8 cellular contexts compared by ENCODE assay signal in genomic region chr6:30357678-30358339, GRCh38. TPM values are rescaled to one million over a fixed set of nuclear protein-coding genes. Genes with fewer than 3 reads are reported as not detected.
DNase-seq lines count a peak whose midpoint lies in the region; ATAC-seq and TF ChIP-seq lines count a peak whose summit lies in the region.

No MANE protein-coding gene starts in this region.

- no peak for TF ChIP-seq EP300 in neural cell (conservative IDR thresholded peaks at IDR 0.05; ENCODE audit: poor library complexity, severe bottlenecking)

- H2AFZ ChIP-seq in PC-9 (no peak overlapping the region), neural cell (ENCODE audit: low read depth, low read length) (no peak overlapping the region)

- 4% methylated on average over 34 of the region's 34 CpGs for WGBS in thymus

- peaks cover 46% of the 10 kb centered on the region for H3K27me3 ChIP-seq in PC-9 (ENCODE audit: insufficient read depth, low read depth)
- peaks cover 34% of the 10 kb centered on the region for H3K27me3 ChIP-seq in neural cell (ENCODE audit: insufficient read depth, low read depth, low read length)
- H3K27me3 ChIP-seq in thymus (ENCODE audit: control insufficient read depth, insufficient read depth) = peaks cover 30% of the 10 kb centered on the region

- H3K4me2 ChIP-seq in PC-9 = no peak overlapping the region
- H3K4me2 ChIP-seq in neural cell (ENCODE audit: low read length) = peak overlapping the region; percentile 27

- H3K36me3 ChIP-seq in PC-9 (ENCODE audit: low read depth) (no peaks in the 10 kb centered on the region), neural cell (ENCODE audit: insufficient read depth, low read length) (no peaks in the 10 kb centered on the region), thymus (ENCODE audit: control insufficient read depth, insufficient read depth) (no peaks in the 10 kb centered on the region)

- BruUV-seq in PC-9 (replicated peaks; lab: Mats Ljungman, UMichigan) = no TSS peak

- POLR2A ChIA-PET in PC-9 (lab: Charles Lee; ENCODE audit: unreplicated experiment) = interaction anchor here (0.6 to 0.7 kb wide), 2 partner anchors 60 to 724 kb away, joined by 3 to 4 read pairs; no protein-coding TSS in a partner anchor

- H3K9me3 ChIP-seq in PC-9 (ENCODE audit: insufficient read depth, low read depth) = no peaks in the 10 kb centered on the region
- no peaks in the 10 kb centered on the region for H3K9me3 ChIP-seq in neural cell (ENCODE audit: low read length)
- H3K9me3 ChIP-seq in thymus (ENCODE audit: control insufficient read depth) = peaks cover 2% of the 10 kb centered on the region

- H4K20me1 ChIP-seq in PC-9 (ENCODE audit: insufficient read depth) (no peaks in the 10 kb centered on the region), neural cell (ENCODE audit: insufficient read depth) (no peaks in the 10 kb centered on the region)

- H3K9ac ChIP-seq in neural cell (ENCODE audit: low read length) = peak overlapping the region; percentile 65

- H3F3A ChIP-seq in PC-9 (ENCODE audit: insufficient read depth, low read depth) (no peaks in the 10 kb centered on the region), neural cell (ENCODE audit: insufficient read depth, low read length, poor library complexity, severe bottlenecking) (no peaks in the 10 kb centered on the region)

- H3K27ac ChIP-seq in PC-9 = no peak overlapping the region
- H3K27ac ChIP-seq in neural cell (ENCODE audit: low read length) = no peak overlapping the region
- no peak overlapping the region for H3K27ac ChIP-seq in thymus (ENCODE audit: low read depth)

- TF ChIP-seq CTCF in PC-9 (conservative IDR thresholded peaks at IDR 0.05) (peak; percentile 62), fibroblast of villous mesenchyme (IDR thresholded peaks at IDR 0.05; ENCODE audit: insufficient read depth, low read depth, low read length) (peak; percentile 81), neural cell (IDR thresholded peaks at IDR 0.05; ENCODE audit: poor library complexity, severe bottlenecking) (peak; percentile 89)

- no peak for ATAC-seq in GM21423 (IDR thresholded peaks at IDR 0.05; ENCODE audit: unreplicated experiment)

- no peaks in the 10 kb centered on the region for H3K9me2 ChIP-seq in PC-9 (ENCODE audit: insufficient read depth)
- no peaks in the 10 kb centered on the region for H3K9me2 ChIP-seq in neural cell (ENCODE audit: insufficient read depth, low read length)

- peak; percentile 82 for TF ChIP-seq RAD21 in neural cell (conservative IDR thresholded peaks at IDR 0.05)

- H3K4me3 ChIP-seq in PC-9 = no peak overlapping the region
- peak overlapping the region; percentile 55 for H3K4me3 ChIP-seq in fibroblast of villous mesenchyme (ENCODE audit: low read depth, low read length)
- H3K4me3 ChIP-seq in neural cell (ENCODE audit: low read length) = peak overlapping the region; percentile 69
- H3K4me3 ChIP-seq in thymus (ENCODE audit: low read length) = peak overlapping the region; percentile 37

- peak; percentile 83 for DNase-seq in COLO829 (ENCODE audit: low spot score)
- peak in 41 of 76 experiments; percentile 7 to 59 (median 27) for DNase-seq in HUDEP-2 (lab: John Stamatoyannopoulos, UW; ENCODE audit: unreplicated experiment in 76 of 76)
- peak in 1 of 2 experiments; percentile 31 for DNase-seq in PC-9
- peak; percentile 25 for DNase-seq in activated effector memory CD4-positive, alpha-beta T cell treated with Interleukin-2 at 50 U/mL for 16 hours
- peak; percentile 82 for DNase-seq in fibroblast of villous mesenchyme (ENCODE audit: low read depth)

- H3K4me1 ChIP-seq in PC-9 (replicated peaks; ENCODE audit: insufficient read depth) = no peaks in the 10 kb centered on the region
- H3K4me1 ChIP-seq in thymus (ENCODE audit: control insufficient read depth, insufficient read depth, low read length) = no peaks in the 10 kb centered on the region

- CTCF ChIA-PET in PC-9 (lab: Charles Lee) = no interaction called here

- intact Hi-C loops in PC-9 (cut with micrococcal nuclease; ENCODE audit: unreplicated experiment) = loop anchor here (5.0 to 10.0 kb wide), 2 partner anchors 97 to 184 kb away; no protein-coding TSS in a partner anchor

- H3K79me2 ChIP-seq in PC-9 (ENCODE audit: low read depth) (no peaks in the 10 kb centered on the region), neural cell (replicated peaks; ENCODE audit: insufficient read depth, low read length) (no peaks in the 10 kb centered on the region)

TF ChIP-seq in neural cell, 6 proteins besides CTCF, POLR2A, EP300 and RAD21:
- peak; percentile 71 for TF ChIP-seq SMC3 (conservative IDR thresholded peaks at IDR 0.05; ENCODE audit: poor library complexity)
- no peak for TF ChIP-seq EZH2 (IDR thresholded peaks at IDR 0.05; ENCODE audit: borderline replicate concordance, insufficient read depth, low read length, poor library complexity, severe bottlenecking)
- no peak for TF ChIP-seq REST (IDR thresholded peaks at IDR 0.05; ENCODE audit: borderline replicate concordance)
- TF ChIP-seq POLR2AphosphoS5 (IDR thresholded peaks at IDR 0.05) = peak; percentile 29
- peak; percentile 26 for TF ChIP-seq MXI1 (conservative IDR thresholded peaks at IDR 0.05; ENCODE audit: poor library complexity, severe bottlenecking)
- no peak for TF ChIP-seq TAF1 (IDR thresholded peaks at IDR 0.05; ENCODE audit: low read depth)
TF ChIP-seq in neural cell: peak in this region for 3.

RNA-seq across cellular contexts. Expression of gene RPP21, which starts 12.9 kb away (rescaled TPM):
- total RNA-seq in PC-9 (2021) (58.9 and 72.5 TPM in 2 replicates), fibroblast of villous mesenchyme (26.3 and 45.4 TPM in 2 replicates)
- polyA plus RNA-seq in neural cell (109 and 116 TPM in 2 replicates), thymus (76.2 TPM)
- polyA minus RNA-seq in neural cell = 26.3 and 31.2 TPM in 2 replicates

RNA-seq across cellular contexts. Expression of gene TRIM39, which starts 31.1 kb away (rescaled TPM):
- total RNA-seq in PC-9 (2021) (12.5 and 14.4 TPM in 2 replicates), fibroblast of villous mesenchyme (10.8 and 11.3 TPM in 2 replicates)
- polyA plus RNA-seq in neural cell (9.2 and 14.0 TPM in 2 replicates), thymus (12.7 TPM)
- polyA minus RNA-seq in neural cell = 13.4 and 16.1 TPM in 2 replicates
